ENCODE assay signal across 1 cellular context in the genomic region with DNA sequence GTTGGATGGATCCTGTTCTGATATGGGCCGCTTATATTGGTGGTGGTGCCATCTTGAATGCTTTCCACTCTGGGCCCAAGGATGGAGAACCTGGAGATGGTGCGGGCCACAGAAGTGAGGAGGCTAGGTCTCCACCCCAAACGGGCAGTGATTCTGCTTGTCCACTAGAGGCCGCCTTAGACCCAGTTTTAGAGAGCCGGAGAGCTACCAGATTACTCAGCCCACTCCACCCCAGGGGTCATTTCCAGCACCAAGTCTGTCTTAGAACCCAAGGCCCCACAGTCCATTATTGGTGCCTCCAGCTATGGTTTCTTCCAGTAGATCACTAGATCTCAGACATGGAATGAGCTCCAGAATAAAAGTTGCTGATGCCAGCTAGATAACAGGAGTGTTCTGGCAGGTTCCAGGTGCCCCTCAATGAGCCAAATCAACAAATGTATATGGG.
TF ChIP-seq lines count a peak whose summit lies in the region.

No MANE protein-coding gene starts in this region.

TF ChIP-seq in IMR-90, 13 proteins besides CTCF, POLR2A, EP300 and RAD21:
- no peak for TF ChIP-seq MAFK (IDR thresholded peaks at IDR 0.05; ENCODE audit: low read depth, low read length)
- TF ChIP-seq MAZ (IDR thresholded peaks at IDR 0.05; ENCODE audit: borderline replicate concordance, low read depth, low read length): peak; percentile 64; the same call in 1 of the 2 replicates
- TF ChIP-seq RCOR1 (IDR thresholded peaks at IDR 0.05; ENCODE audit: insufficient replicate concordance, low read length): no peak
- peak; percentile 94 for TF ChIP-seq SMC3 (IDR thresholded peaks at IDR 0.05; ENCODE audit: low read depth, low read length)
TF ChIP-seq in IMR-90: peak in this region for 2.
